Comparison of ENCODE assay signal across 9 cellular contexts in the genomic region with DNA sequence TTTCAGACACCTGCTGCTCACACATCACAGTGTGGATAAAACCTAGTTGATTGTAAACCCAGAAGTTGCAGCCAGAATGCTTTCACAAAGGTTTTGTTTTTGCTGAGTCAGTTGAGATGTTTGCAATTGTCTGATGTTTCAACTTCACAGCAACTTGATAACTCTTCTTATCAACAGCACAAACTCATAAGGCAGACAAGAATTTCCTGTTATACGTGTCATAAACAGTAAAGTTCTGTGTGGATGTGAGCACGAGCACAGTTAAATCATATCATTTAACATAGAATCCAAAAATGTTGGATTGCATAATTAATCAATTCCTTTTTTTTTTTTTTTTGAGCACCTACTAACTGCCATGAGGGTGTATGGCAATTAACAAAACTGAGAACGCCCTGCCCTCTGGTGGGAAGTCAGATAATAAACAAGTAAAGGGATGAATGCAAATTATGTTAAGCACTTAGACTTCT.
DNase-seq lines count a peak whose midpoint lies in the region; ATAC-seq and TF ChIP-seq lines count a peak whose summit lies in the region.
"Had no signal": no experiment of that assay in that cellular context is flagged by ENCODE, and none has a peak within 500 bp of the region (broad histone marks: within the 10 kb centered on the region; RNA-seq: fewer than 3 reads in every experiment).

No MANE protein-coding gene starts in this region.

- ATAC-seq in GM18870 (IDR thresholded peaks at IDR 0.05; ENCODE audit: unreplicated experiment) (no peak), GM18517 (IDR thresholded peaks at IDR 0.05; ENCODE audit: unreplicated experiment) (no peak)

- no peak overlapping the region for H3K27ac ChIP-seq in RWPE1

- peak; percentile 7 for DNase-seq in stimulated activated CD4-positive, alpha-beta T cell treated with anti-CD3 and anti-CD28 coated beads, Interleukin-15, amount 100 ng/mL, for 24 hours
- DNase-seq in stimulated activated CD4-positive, alpha-beta T cell treated with anti-CD3 and anti-CD28 coated beads, Interleukin-12 subunit alpha, Interleukin-12 subunit beta, amount 100 ng/mL, for 4 hours, result no peak
- DNase-seq in RWPE1 (ENCODE audit: low spot score) (peak; percentile 24), globus pallidus (ENCODE audit: low spot score) (peak; percentile 33), cerebellum (ENCODE audit: low spot score) (no peak), SIG-M5 (lab: John Stamatoyannopoulos, UW) (no peak)
- DNase-seq: activated CD4-positive, alpha-beta memory T cell treated with anti-CD3 and anti-CD28 coated beads, Interleukin-2, amount 10 ng/mL, durations not matched to agents 7 days and 5 days had no signal

- TF ChIP-seq CTCF in RWPE1 (conservative IDR thresholded peaks at IDR 0.05; ENCODE audit: low read depth), result peak; percentile 30

- CTCF ChIA-PET in RWPE1 (lab: Yijun Ruan, JAX), result interaction anchor here (0.5 to 1.0 kb wide), 5 partner anchors 19 to 1165 kb away, joined by 3 to 4 read pairs (median 3); a partner anchor contains a TSS

- POLR2A ChIA-PET in RWPE1 (lab: Yijun Ruan, JAX; ENCODE audit: low non-redundant PET), result no interaction called here

Comparison
In these comparisons a context has a peak if more than half of its experiments do, and no peak if none do; other contexts are left out.
1. DNase-seq: peak in stimulated activated CD4-positive, alpha-beta T cell treated with anti-CD3 and anti-CD28 coated beads, Interleukin-15, amount 100 ng/mL, for 24 hours (single experiment), RWPE1 (single experiment) and globus pallidus (single experiment); none in stimulated activated CD4-positive, alpha-beta T cell treated with anti-CD3 and anti-CD28 coated beads, Interleukin-12 subunit alpha, Interleukin-12 subunit beta, amount 100 ng/mL, for 4 hours (single experiment), cerebellum (single experiment) and SIG-M5 (single experiment).